Comparison of ENCODE assay signal across 10 cellular contexts in genomic region chr12:118064608-118065007, GRCh38. TPM values are rescaled to one million over a fixed set of nuclear protein-coding genes. Genes with fewer than 3 reads are reported as not detected.
A peak's percentile ranks its signal among the peaks of the same experiment; 100 is the strongest.
DNase-seq lines count a peak whose midpoint lies in the region; ATAC-seq and TF ChIP-seq lines count a peak whose summit lies in the region.
"Had no signal": no experiment of that assay in that cellular context is flagged by ENCODE, and none has a peak within 500 bp of the region (broad histone marks: within the 10 kb centered on the region; RNA-seq: fewer than 3 reads in every experiment).

No MANE protein-coding gene starts in this region.

- no peak for TF ChIP-seq POLR2A in esophagus squamous epithelium (IDR thresholded peaks at IDR 0.05)

- peak; percentile 45 for TF ChIP-seq CTCF in astrocyte of the cerebellum (IDR thresholded peaks at IDR 0.05; ENCODE audit: low read depth, low read length, missing control alignments)
- no peak for TF ChIP-seq CTCF in neutrophil (IDR thresholded peaks at IDR 0.05)
- TF ChIP-seq CTCF in esophagus squamous epithelium (IDR thresholded peaks at IDR 0.05): peak in 1 of 6 experiments; percentile 12
- no peak for TF ChIP-seq CTCF in coronary artery (IDR thresholded peaks at IDR 0.05)

- H3K27ac ChIP-seq in neutrophil: peak overlapping the region; percentile 68
- H3K27ac ChIP-seq in esophagus squamous epithelium: no peak overlapping the region
- H3K27ac ChIP-seq in coronary artery: no peak overlapping the region

- DNase-seq in DMS 273 (lab: John Stamatoyannopoulos, UW; ENCODE audit: unreplicated experiment) (peak; percentile 16), DMS 273 treated with DMSO at 0.1 percent for 48 hours (lab: John Stamatoyannopoulos, UW) (no peak), astrocyte of the cerebellum (ENCODE audit: low read depth) (no peak), esophagus squamous epithelium (lab: John Stamatoyannopoulos, UW) (no peak), NCI-H526 treated with DMSO at 0.1 percent for 48 hours (lab: John Stamatoyannopoulos, UW) (no peak), coronary artery (ENCODE audit: low spot score) (no peak)
- DNase-seq: islet precursor cell, substantia nigra had no signal

- WGBS in esophagus squamous epithelium, 2 donors: 30 to 66% methylated on average over 2 of the region's 2 CpGs

- peaks cover 65 to 73% of the 10 kb centered on the region in 2 experiments for H3K4me1 ChIP-seq in neutrophil (ENCODE audit: control insufficient read depth in 1 of 2, insufficient read depth in 1 of 2, low read depth in 1 of 2, low read length in 1 of 2)
- peaks cover 10 to 30% (median 12%) of the 10 kb centered on the region in 3 donors for H3K4me1 ChIP-seq in esophagus squamous epithelium

- H3K36me3 ChIP-seq in neutrophil (no peaks in the 10 kb centered on the region), esophagus squamous epithelium (no peaks in the 10 kb centered on the region)

- H3K4me3 ChIP-seq in astrocyte of the cerebellum (ENCODE audit: low read depth, low read length): no peak overlapping the region
- peak overlapping the region; percentile 28 for H3K4me3 ChIP-seq in neutrophil (ENCODE audit: low read depth in 1 of 2, low read length in 1 of 2)
- no peak overlapping the region for H3K4me3 ChIP-seq in esophagus squamous epithelium
- no peak overlapping the region for H3K4me3 ChIP-seq in coronary artery

- ATAC-seq in HG03558 (IDR thresholded peaks at IDR 0.05; ENCODE audit: extremely low read depth, unreplicated experiment): peak; percentile 51

- H3K9me3 ChIP-seq in neutrophil (no peaks in the 10 kb centered on the region), esophagus squamous epithelium (no peaks in the 10 kb centered on the region)

- in situ Hi-C loops in astrocyte of the cerebellum (cut with HindIII; ENCODE audit: low sequenced_read_pairs): no loop called here

- intact Hi-C loops in esophagus squamous epithelium (cut with DNase I): no loop called here

- H3K27me3 ChIP-seq in neutrophil: no peaks in the 10 kb centered on the region
- no peaks in the 10 kb centered on the region for H3K27me3 ChIP-seq in esophagus squamous epithelium

RNA-seq across cellular contexts. Expression of gene WSB2, which starts 3.6 kb away (rescaled TPM):
- 10 to 100 TPM; 67.5 to 79.5 (median 74.1) TPM for total RNA-seq in esophagus squamous epithelium

RNA-seq across cellular contexts. Expression of gene VSIG10, which starts 39.2 kb away (rescaled TPM):
- total RNA-seq in esophagus squamous epithelium: 10 to 100 TPM; 11.9 to 47.1 (median 25.8) TPM

RNA-seq across cellular contexts. Expression of gene RFC5, which starts 48.1 kb away (rescaled TPM):
- total RNA-seq in esophagus squamous epithelium: 10 to 100 TPM; 11.5 to 32.2 (median 19.1) TPM

Comparison
In these comparisons a context has a peak if more than half of its experiments do, and no peak if none do; other contexts are left out.
1. H3K4me3 ChIP-seq: peak in neutrophil (2 of 2); none in astrocyte of the cerebellum (single experiment), esophagus squamous epithelium (0 of 4) and coronary artery (single experiment).